In the genomic region with DNA sequence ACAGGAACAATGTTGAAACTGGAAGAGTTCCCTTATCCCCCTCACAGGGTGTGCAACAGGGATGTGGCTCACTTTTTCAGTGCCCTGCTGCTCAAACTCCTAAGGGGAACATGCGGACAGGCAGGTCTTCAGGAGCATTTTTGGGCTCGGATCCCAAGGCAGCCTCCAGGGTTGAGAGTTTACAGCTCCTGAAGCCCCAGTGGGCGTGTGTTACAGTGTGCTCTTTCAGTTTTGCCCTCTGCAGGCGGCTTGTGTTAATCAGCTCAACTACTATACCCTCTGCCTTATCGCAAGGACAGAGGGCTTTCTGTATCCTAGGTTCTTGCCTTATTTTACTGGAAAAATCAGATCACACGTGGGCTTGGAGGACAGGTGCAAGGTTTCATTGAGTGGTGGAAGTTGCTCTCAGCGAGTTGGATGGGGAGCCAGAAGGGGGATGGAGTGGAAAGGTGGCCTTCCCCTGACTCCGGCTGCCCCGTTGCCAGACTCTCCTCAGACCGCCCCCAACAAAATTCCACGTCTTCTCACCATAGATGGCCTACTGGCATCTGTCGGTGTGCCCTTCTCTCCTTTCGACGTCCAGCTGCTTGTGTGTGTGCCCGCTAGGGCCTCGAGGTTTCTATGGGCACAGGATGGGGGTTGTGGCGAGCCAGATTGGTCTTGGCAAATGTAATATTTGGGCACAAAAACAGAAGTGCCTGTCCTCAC, we compare ENCODE assay signal across 1 cellular context.
TF ChIP-seq lines count a peak whose summit lies in the region.

No MANE protein-coding gene starts in this region.

TF ChIP-seq in H1, 55 proteins besides CTCF, POLR2A, EP300 and RAD21:
- TF ChIP-seq SIN3A (conservative IDR thresholded peaks at IDR 0.05 in 1 of 2, IDR thresholded peaks at IDR 0.05 in 1 of 2; ENCODE audit: low read depth in 1 of 2, low read length in 2 of 2) (no peak), TEAD4 (IDR thresholded peaks at IDR 0.05; ENCODE audit: low read depth, low read length) (no peak), TCF12 (IDR thresholded peaks at IDR 0.05; ENCODE audit: low read depth, low read length) (no peak), TAF7 (optimal IDR thresholded peaks at IDR 0.05; ENCODE audit: borderline replicate concordance, low read depth, low read length) (no peak), GTF2F1 (IDR thresholded peaks at IDR 0.05; ENCODE audit: borderline replicate concordance, low read depth, low read length) (no peak), FOSL1 (IDR thresholded peaks at IDR 0.05; ENCODE audit: insufficient read depth, low read depth, low read length) (no peak), POU5F1 (IDR thresholded peaks at IDR 0.05; ENCODE audit: low read depth, low read length) (no peak), SRF (IDR thresholded peaks at IDR 0.05; ENCODE audit: low read depth, low read length) (no peak), PHF8 (conservative IDR thresholded peaks at IDR 0.05; ENCODE audit: low read depth, low read length) (no peak), SAP30 (IDR thresholded peaks at IDR 0.05; ENCODE audit: insufficient read depth, insufficient replicate concordance, low read length) (no peak)
